ENCODE assay signal across 11 cellular contexts in the genomic region with DNA sequence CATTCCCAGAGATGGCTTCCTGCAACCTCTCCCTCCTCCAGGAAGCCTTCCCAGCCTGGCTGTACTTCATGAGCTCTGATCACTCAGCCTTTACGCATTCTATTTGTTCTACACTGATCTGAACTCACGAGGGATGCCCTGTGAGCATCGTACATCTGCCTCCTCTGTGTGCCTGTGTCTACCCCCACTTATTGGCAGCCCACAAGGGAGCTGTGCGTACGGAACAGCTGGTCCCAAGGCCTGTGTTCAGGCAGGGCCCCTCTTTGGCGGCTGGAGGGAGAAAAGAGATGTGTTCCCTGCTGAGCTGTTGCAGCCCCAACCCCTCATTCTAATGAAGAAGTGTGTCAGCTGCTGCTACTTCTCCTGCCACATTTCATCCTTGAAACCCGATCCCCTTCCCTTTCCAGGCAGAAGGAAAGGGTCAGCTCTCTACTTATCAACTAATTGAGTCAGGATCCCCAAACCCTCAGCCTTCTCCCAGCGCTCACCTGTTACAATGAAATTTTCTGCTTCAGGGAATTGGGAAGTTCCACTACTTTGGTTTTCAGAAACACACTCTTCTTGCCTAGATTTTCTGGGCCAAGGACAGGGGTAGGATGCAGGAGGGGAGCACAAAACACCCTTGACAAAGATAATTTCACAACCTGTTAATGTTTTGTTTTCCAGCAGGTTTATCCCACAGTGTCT. TPM values are rescaled to one million over a fixed set of nuclear protein-coding genes. Genes with fewer than 3 reads are reported as not detected.
DNase-seq lines count a peak whose midpoint lies in the region; ATAC-seq and TF ChIP-seq lines count a peak whose summit lies in the region.
"Had no signal": no experiment of that assay in that cellular context is flagged by ENCODE, and none has a peak within 500 bp of the region (broad histone marks: within the 10 kb centered on the region; RNA-seq: fewer than 3 reads in every experiment).

No MANE protein-coding gene starts in this region.

- peaks cover 0 to 63% (median 50%) of the 10 kb centered on the region in 4 donors for H3K4me1 ChIP-seq in sigmoid colon

- H3K27me3 ChIP-seq in sigmoid colon: no peaks in the 10 kb centered on the region

- TF ChIP-seq CTCF in sigmoid colon (IDR thresholded peaks at IDR 0.05): no peak

- H3K36me3 ChIP-seq in sigmoid colon: peaks cover 0 to 5% (median 0%) of the 10 kb centered on the region in 4 donors

- H3K4me3 ChIP-seq in sigmoid colon: no peak overlapping the region

- no peak overlapping the region for H3K27ac ChIP-seq in sigmoid colon
- H3K27ac ChIP-seq: KMS-11 had no signal

- 81 to 86% methylated on average over 8 of the region's 8 CpGs for WGBS in sigmoid colon, 2 donors

- ATAC-seq in GM19328 (IDR thresholded peaks at IDR 0.05; ENCODE audit: unreplicated experiment): no peak
- ATAC-seq: Panc1 had no signal

- TF ChIP-seq EP300 in sigmoid colon (IDR thresholded peaks at IDR 0.05): no peak

- no peak for TF ChIP-seq POLR2A in sigmoid colon (IDR thresholded peaks at IDR 0.05)

- DNase-seq in D341Med (ENCODE audit: low spot score) (peak; percentile 47), NCI-H1105 treated with DMSO at 0.1 percent for 48 hours (lab: John Stamatoyannopoulos, UW) (peak; percentile 73), SK-N-DZ (ENCODE audit: low spot score) (peak; percentile 81), mesenteric fat pad (ENCODE audit: low spot score) (peak; percentile 47), sigmoid colon (no peak), NCI-H2029 treated with DMSO at 0.1 percent for 48 hours (lab: John Stamatoyannopoulos, UW) (no peak), cerebellum (ENCODE audit: low spot score) (no peak)
- DNase-seq: activated naive CD4-positive, alpha-beta T cell treated with Interleukin-2 at 50 U/mL for 16 hours had no signal

- no peaks in the 10 kb centered on the region for H3K9me3 ChIP-seq in sigmoid colon

- intact Hi-C loops in sigmoid colon (cut with DNase I): loop anchor here (5.0 kb wide), 1 partner anchor 74 kb away; no protein-coding TSS in a partner anchor

RNA-seq across cellular contexts. Expression of gene INKA2, which starts 3.2 kb away (rescaled TPM):
- polyA plus RNA-seq in SK-N-DZ (2014; cell fraction: cytosol; rRNA removed): 14.0 TPM in 2 replicates
- 9.7 and 10.8 TPM in 2 replicates for polyA plus RNA-seq in SK-N-DZ (2014; cell fraction: nucleus; rRNA removed)
- 15.4 TPM for total RNA-seq in mesenteric fat pad
- total RNA-seq in sigmoid colon: 1 to 10 TPM; 2.8 to 5.4 (median 4.4) TPM
- polyA plus RNA-seq in sigmoid colon: 1 to 10 TPM; 1.2 to 3.0 (median 2.1) TPM
- total RNA-seq in cerebellum: 15.9 TPM

RNA-seq across cellular contexts. Expression of gene DDX20, which starts 19.7 kb away (rescaled TPM):
- 21.3 and 24.3 TPM in 2 replicates for polyA plus RNA-seq in SK-N-DZ (2014; cell fraction: cytosol; rRNA removed)
- polyA plus RNA-seq in SK-N-DZ (2014; cell fraction: nucleus; rRNA removed): 40.4 and 50.3 TPM in 2 replicates
- 9.7 TPM for total RNA-seq in mesenteric fat pad
- total RNA-seq in sigmoid colon: 10 to 100 TPM; 18.7 to 30.9 (median 22.9) TPM
- polyA plus RNA-seq in sigmoid colon: 1 to 10 TPM; 2.3 to 6.1 (median 2.4) TPM
- 19.6 TPM for total RNA-seq in cerebellum

Comparison
In these comparisons a context has a peak if more than half of its experiments do, and no peak if none do; other contexts are left out.
1. DNase-seq: peak in D341Med (single experiment), NCI-H1105 treated with DMSO at 0.1 percent for 48 hours (single experiment), SK-N-DZ (single experiment) and mesenteric fat pad (single experiment); none in sigmoid colon (single experiment), NCI-H2029 treated with DMSO at 0.1 percent for 48 hours (single experiment) and cerebellum (single experiment).